ENCODE assay signal across 2 cellular contexts in the genomic region with DNA sequence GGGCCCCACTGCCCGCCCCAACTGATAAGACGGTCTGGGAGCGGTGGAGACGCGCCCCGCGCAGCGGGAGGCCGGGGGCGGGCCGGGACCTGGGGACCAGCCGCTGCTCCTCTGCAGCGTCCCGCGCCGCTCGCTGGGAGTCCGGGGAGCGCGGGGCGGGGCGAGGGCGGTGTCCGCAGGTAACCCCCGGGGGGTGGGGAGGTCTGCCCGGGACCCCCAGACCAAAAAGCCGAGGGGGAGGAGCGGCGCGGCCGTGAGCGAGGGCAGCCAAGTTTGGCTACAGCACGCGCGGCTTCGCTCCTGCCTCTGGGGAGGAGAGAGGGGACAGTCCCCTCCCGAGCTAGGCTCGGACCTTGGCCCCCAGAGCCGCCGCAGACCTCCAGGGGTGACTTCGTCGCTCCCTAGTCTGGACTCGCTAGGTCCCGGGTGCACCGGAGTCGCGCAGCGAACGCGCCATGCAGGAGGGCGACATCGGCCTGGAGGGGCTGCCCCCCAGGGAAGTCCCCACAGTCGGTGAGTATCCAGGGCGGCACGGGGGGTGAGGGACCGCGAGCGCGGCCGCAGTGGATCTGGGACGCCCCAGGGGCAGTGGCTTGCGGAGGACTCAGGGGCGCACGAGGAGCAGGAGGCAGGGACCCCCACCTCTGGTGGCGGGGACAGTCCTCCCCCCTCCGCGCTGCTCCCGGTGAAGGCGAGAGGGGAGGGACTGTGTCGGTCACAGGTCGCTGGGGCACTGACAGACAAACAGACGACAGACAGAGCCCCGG.
TF ChIP-seq lines count a peak whose summit lies in the region.

No MANE protein-coding gene starts in this region.

TF ChIP-seq in endothelial cell of umbilical vein, 7 proteins besides CTCF, POLR2A, EP300 and RAD21:
- TF ChIP-seq POLR2AphosphoS5 (IDR thresholded peaks at IDR 0.05; ENCODE audit: insufficient read depth, low read depth, low read length) (no peak), EZH2 (IDR thresholded peaks at IDR 0.05; ENCODE audit: borderline replicate concordance, low read depth, low read length, severe bottlenecking) (peak; percentile 97)

TF ChIP-seq in HepG2, 621 proteins besides CTCF, POLR2A, EP300 and RAD21:
- TF ChIP-seq EZH2 (conservative IDR thresholded peaks at IDR 0.05; ENCODE audit: low read depth, low read length) (peak; percentile 81), YEATS4 (CRISPR knock-in tag; IDR thresholded peaks at IDR 0.05; ENCODE audit: borderline replicate concordance) (no peak)
TF ChIP-seq in HepG2: peak in this region for 1.
